Comparison of ENCODE assay signal across 21 cellular contexts in genomic region chr2:1869248-1869647, GRCh38.
"Had no signal": no experiment of that assay in that cellular context is flagged by ENCODE, and none has a peak within 500 bp of the region (broad histone marks: within the 10 kb centered on the region; RNA-seq: fewer than 3 reads in every experiment).

No MANE protein-coding gene starts in this region.

- DNase-seq: activated CD4-positive, alpha-beta T cell treated with anti-CD3 and anti-CD28 coated beads, Interleukin-2, amount 50 U/mL, for 4 hours; activated CD4-positive, CD25-positive, alpha-beta regulatory T cell treated with anti-CD3 and anti-CD28 coated beads, Interleukin-2, amount 50 U/mL, for 72 hours; activated CD8-positive, alpha-beta memory T cell treated with anti-CD3 and anti-CD28 coated beads, Interleukin-2, amount 50 U/mL, for 48 hours; activated naive CD4-positive, alpha-beta T cell; activated T-cell treated with anti-CD3 and anti-CD28 coated beads, Interleukin-2, amount 50 U/mL, for 4 hours; amniotic stem cell; left colon; naive B cell; psoas muscle; stimulated activated CD4-positive, alpha-beta T cell treated with anti-CD3 and anti-CD28 coated beads, Interleukin-4, amount 100 ng/mL, for 24 hours; stimulated activated naive CD4-positive, alpha-beta T cell treated with Interleukin-2 at 50 U/mL for 16 hours had no signal

- H3K9me3 ChIP-seq: gastroesophageal sphincter, psoas muscle, right atrium auricular region, tibial nerve had no signal

- H3K4me3 ChIP-seq: gastroesophageal sphincter, lung, psoas muscle, right atrium auricular region, SK-N-MC, tibial nerve had no signal

- H3K27ac Mint-ChIP-seq: activated naive CD8-positive, alpha-beta T cell; activated T-helper 2 cell treated with anti-CD3 and anti-CD28 coated beads, Interferon-gamma antibody, Interleukin-2, Interleukin-4, amounts not matched to agents 10 μg/mL and 5 μg/mL and 100 μg/mL, durations not matched to agents 14 hours and 24 hours and 36 hours had no signal

- H3K36me3 Mint-ChIP-seq: activated naive CD8-positive, alpha-beta T cell; naive B cell had no signal

- H3K4me3 Mint-ChIP-seq: activated naive CD8-positive, alpha-beta T cell; activated T-cell treated with anti-CD3 and anti-CD28 coated beads, Interleukin-2, amount 50 U/mL, for 4 hours; neural crest cell had no signal

- H3K27ac ChIP-seq: epithelial cell of prostate, gastroesophageal sphincter, psoas muscle, right atrium auricular region, SK-N-MC, tibial nerve, VCaP had no signal

- H3K9me3 Mint-ChIP-seq: activated T-cell treated with anti-CD3 and anti-CD28 coated beads, Interleukin-2, amount 50 U/mL, for 4 hours; activated T-helper 2 cell treated with anti-CD3 and anti-CD28 coated beads, Interferon-gamma antibody, Interleukin-2, Interleukin-4, amounts not matched to agents 10 μg/mL and 5 μg/mL and 100 μg/mL, durations not matched to agents 14 hours and 24 hours and 36 hours; naive B cell; neural crest cell had no signal

- H3K36me3 ChIP-seq: gastroesophageal sphincter, right atrium auricular region, tibial nerve had no signal

- H3K27me3 ChIP-seq: right atrium auricular region had no signal

- ATAC-seq: activated T-cell treated with anti-CD3 and anti-CD28 coated beads, Interleukin-2, amount 50 U/mL, for 4 hours; gastroesophageal sphincter; left colon; psoas muscle had no signal

- H3K4me1 ChIP-seq: gastroesophageal sphincter, psoas muscle, right atrium auricular region had no signal
